ENCODE assay signal across 8 cellular contexts in the genomic region with DNA sequence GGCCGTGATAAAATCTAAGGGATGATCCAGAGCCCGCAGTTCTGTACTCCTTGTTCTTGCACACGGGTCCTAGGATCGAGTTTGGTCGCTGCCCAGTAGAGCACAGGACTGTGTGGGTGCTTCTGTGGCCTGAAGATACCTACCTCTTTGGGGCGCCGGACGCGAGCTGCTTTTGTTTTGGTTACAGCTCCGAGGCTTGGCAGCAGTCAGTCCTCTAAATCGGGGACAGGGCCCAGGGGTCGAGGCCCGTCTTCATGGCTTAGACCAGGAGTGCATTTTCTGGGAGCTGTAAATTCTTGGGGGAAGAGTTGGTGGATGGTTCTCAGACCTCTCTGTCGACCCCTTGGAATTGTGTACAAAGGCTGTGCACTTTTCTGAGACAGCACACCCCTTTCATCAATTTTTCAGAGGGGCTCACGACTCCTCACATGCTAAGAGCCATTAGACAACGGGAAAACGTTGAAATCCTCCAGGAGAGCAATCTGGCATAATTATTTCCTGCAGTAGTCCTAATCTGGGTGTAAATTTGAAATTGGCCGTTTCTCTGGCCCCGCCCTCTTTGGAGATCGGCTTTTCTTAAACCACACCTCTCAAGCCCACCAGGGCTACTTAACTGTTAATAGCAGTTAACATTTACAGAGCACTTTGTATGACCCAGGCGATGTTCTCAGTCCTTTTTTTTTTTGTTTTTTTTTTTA. TPM values are rescaled to one million over a fixed set of nuclear protein-coding genes. Genes with fewer than 3 reads are reported as not detected.
DNase-seq lines count a peak whose midpoint lies in the region; ATAC-seq and TF ChIP-seq lines count a peak whose summit lies in the region.

No MANE protein-coding gene starts in this region.

- peak; percentile 7 for ATAC-seq in HG02840 (IDR thresholded peaks at IDR 0.05; ENCODE audit: low FRiP score, unreplicated experiment)

- no peak overlapping the region for H3K27ac ChIP-seq in urinary bladder (ENCODE audit: low read depth)

- H3K27me3 ChIP-seq in mucosa of stomach (ENCODE audit: control insufficient read depth, insufficient read depth, low read length): no peaks in the 10 kb centered on the region

- peak overlapping the region; percentile 69 for H3K4me3 ChIP-seq in epithelial cell of proximal tubule (ENCODE audit: low read depth, low read length)
- peak overlapping the region; percentile 100 for H3K4me3 ChIP-seq in mucosa of stomach (ENCODE audit: low read length)
- H3K4me3 ChIP-seq in urinary bladder (ENCODE audit: low read depth, low read length): peak overlapping the region; percentile 71

- H3K4me1 ChIP-seq in mucosa of stomach (ENCODE audit: control insufficient read depth, insufficient read depth, low read length): no peaks in the 10 kb centered on the region
- no peaks in the 10 kb centered on the region for H3K4me1 ChIP-seq in urinary bladder (ENCODE audit: insufficient read depth)

- TF ChIP-seq CTCF in epithelial cell of proximal tubule (conservative IDR thresholded peaks at IDR 0.05; ENCODE audit: low read depth, low read length): no peak

- H3K9ac ChIP-seq in mucosa of stomach (ENCODE audit: low read length): peak overlapping the region; percentile 93

- WGBS in urinary bladder: under 1% methylated on average over 21 of the region's 21 CpGs

- H3K36me3 ChIP-seq in mucosa of stomach (ENCODE audit: control insufficient read depth, insufficient read depth, low read length) (no peaks in the 10 kb centered on the region), urinary bladder (ENCODE audit: insufficient read depth) (peaks cover 6% of the 10 kb centered on the region)

- DNase-seq in NCI-H1436 (lab: John Stamatoyannopoulos, UW) (peak; percentile 49), NCI-H1436 treated with DMSO at 0.1 percent for 48 hours (lab: John Stamatoyannopoulos, UW) (no peak), NCI-H2227 (lab: John Stamatoyannopoulos, UW; ENCODE audit: unreplicated experiment) (peak; percentile 27), epithelial cell of proximal tubule (ENCODE audit: low read depth) (no peak)
- DNase-seq in activated CD8-positive, alpha-beta memory T cell treated with anti-CD3 and anti-CD28 coated beads, Interleukin-2, amount 50 U/mL, for 4 hours: peak; percentile 23

- H3K9me3 ChIP-seq in mucosa of stomach (ENCODE audit: control insufficient read depth, low read length): no peaks in the 10 kb centered on the region

RNA-seq across cellular contexts. Expression of gene CEP97, which starts 0.9 kb away (rescaled TPM):
- 7.9 and 9.3 TPM in 2 replicates for total RNA-seq in epithelial cell of proximal tubule
- total RNA-seq in urinary bladder: 34.4 TPM
- polyA plus RNA-seq in urinary bladder: 3.4 TPM

RNA-seq across cellular contexts. Expression of gene RPL24, which starts 38.8 kb away (rescaled TPM):
- 2,026 and 2,298 TPM in 2 replicates for total RNA-seq in epithelial cell of proximal tubule
- 2,278 TPM for total RNA-seq in urinary bladder
- 1,322 TPM for polyA plus RNA-seq in urinary bladder

RNA-seq across cellular contexts. Expression of gene ZBTB11, which starts 48.4 kb away (rescaled TPM):
- total RNA-seq in epithelial cell of proximal tubule: 11.8 and 12.8 TPM in 2 replicates
- total RNA-seq in urinary bladder: 41.1 TPM
- 9.0 TPM for polyA plus RNA-seq in urinary bladder

RNA-seq across cellular contexts. Expression of gene NXPE3, which starts 53.7 kb away (rescaled TPM):
- total RNA-seq in epithelial cell of proximal tubule (8.0 and 11.5 TPM in 2 replicates), urinary bladder (9.3 TPM)
- polyA plus RNA-seq in urinary bladder: 12.3 TPM

Comparison
In these comparisons a context has a peak if more than half of its experiments do, and no peak if none do; other contexts are left out.
1. DNase-seq: peak in NCI-H1436 (single experiment), NCI-H2227 (single experiment) and activated CD8-positive, alpha-beta memory T cell treated with anti-CD3 and anti-CD28 coated beads, Interleukin-2, amount 50 U/mL, for 4 hours (single experiment); none in NCI-H1436 treated with DMSO at 0.1 percent for 48 hours (single experiment) and epithelial cell of proximal tubule (single experiment).
2. Peak in every context shown above with its lines, with median percentiles within 50 percentile points of each other: H3K4me3 ChIP-seq.